Comparison of ENCODE assay signal across 8 cellular contexts in genomic region chr1:37476087-37476452, GRCh38. TPM values are rescaled to one million over a fixed set of nuclear protein-coding genes. Genes with fewer than 3 reads are reported as not detected.
A peak's percentile ranks its signal among the peaks of the same experiment; 100 is the strongest.
DNase-seq lines count a peak whose midpoint lies in the region; ATAC-seq, FAIRE-seq and TF ChIP-seq lines count a peak whose summit lies in the region.

No MANE protein-coding gene starts in this region.

- H3K27me3 ChIP-seq in body of pancreas, result no peaks in the 10 kb centered on the region

- ATAC-seq in A549, result no peak
- ATAC-seq in body of pancreas, result no peak
- no peak for ATAC-seq in mucosa of descending colon
- ATAC-seq in GM19351 (IDR thresholded peaks at IDR 0.05; ENCODE audit: unreplicated experiment), result no peak

- H3K9me3 Mint-ChIP-seq in HFFc6, result no peaks in the 10 kb centered on the region

- POLR2A ChIA-PET in A549 (lab: Yijun Ruan, JAX), result interaction anchor here (0.9 to 3.0 kb wide), 3 partner anchors 11 to 214 kb away, joined by 3 to 20 read pairs (median 5); partner anchors contain the start of gene MEAF6

- H3K4me1 Mint-ChIP-seq in HFFc6 (ENCODE audit: low read depth), result peaks cover 80% of the 10 kb centered on the region

- TF ChIP-seq EP300 in A549 (IDR thresholded peaks at IDR 0.05), result no peak

- WGBS in A549 (ENCODE audit: missing lambda C conversion rate), result 8% methylated on average over 7 of the region's 9 CpGs
- WGBS in body of pancreas, 2 donors, result 32 to 37% methylated on average over 6 to 9 of the region's 9 CpGs

- H3K4me2 ChIP-seq in A549, result peak overlapping the region; percentile 90

- H3K27me3 Mint-ChIP-seq in HFFc6 (ENCODE audit: insufficient read depth), result no peaks in the 10 kb centered on the region; the same call in none of the 2 replicates

- TF ChIP-seq CTCF in A549 (IDR thresholded peaks at IDR 0.05) (no peak), HFFc6 (IDR thresholded peaks at IDR 0.05) (no peak), body of pancreas (IDR thresholded peaks at IDR 0.05) (no peak), mucosa of descending colon (IDR thresholded peaks at IDR 0.05) (no peak)

- peak overlapping the region; percentile 100 for H3K27ac Mint-ChIP-seq in HFFc6

- TF ChIP-seq POLR2A in A549 (IDR thresholded peaks at IDR 0.05; ENCODE audit: low read length) (no peak), body of pancreas (IDR thresholded peaks at IDR 0.05) (no peak)

- DNase-seq in A549 (ENCODE audit: low read depth in 1 of 2, low spot score in 1 of 2) (no peak), HFFc6 (no peak), body of pancreas (peak in 1 of 4 donors; percentile 17), mucosa of descending colon (peak in 1 of 3 donors; percentile 47), NCI-H2196 treated with DMSO at 0.1 percent for 48 hours (lab: John Stamatoyannopoulos, UW; ENCODE audit: unreplicated experiment) (no peak), NCI-H2081 (lab: John Stamatoyannopoulos, UW) (no peak), globus pallidus (ENCODE audit: low spot score) (no peak)

- H3K4me3 ChIP-seq in A549, result peak overlapping the region; percentile 85
- peak overlapping the region in 1 of 2 donors; percentile 46 for H3K4me3 ChIP-seq in body of pancreas
- peak overlapping the region; percentile 93 for H3K4me3 ChIP-seq in mucosa of descending colon

- peak overlapping the region; percentile 89 for H3K4me3 Mint-ChIP-seq in HFFc6

- H3K36me3 Mint-ChIP-seq in HFFc6 (ENCODE audit: low read depth), result peaks cover 12% of the 10 kb centered on the region; the same call in 1 of the 2 replicates

- CTCF ChIA-PET in A549 (lab: Yijun Ruan, JAX), result interaction anchor here (0.9 to 17.9 kb wide), 4 partner anchors 12 to 900 kb away, joined by 3 to 209 read pairs (median 80); partner anchors contain the start of gene MEAF6

- no peak for TF ChIP-seq RAD21 in A549 (conservative IDR thresholded peaks at IDR 0.05 in 1 of 2, IDR thresholded peaks at IDR 0.05 in 1 of 2)

- intact Hi-C loops in body of pancreas (cut with DNase I), result no loop called here
- intact Hi-C loops in mucosa of descending colon (cut with DNase I, micrococcal nuclease), result no loop called here

- H3K9me3 ChIP-seq in A549 (no peaks in the 10 kb centered on the region), body of pancreas (no peaks in the 10 kb centered on the region), mucosa of descending colon (no peaks in the 10 kb centered on the region)

- peaks cover 42% of the 10 kb centered on the region for H3K4me1 ChIP-seq in A549
- H3K4me1 ChIP-seq in body of pancreas, result peaks cover 88% of the 10 kb centered on the region
- H3K4me1 ChIP-seq in mucosa of descending colon (ENCODE audit: low read depth), result peaks cover 70% of the 10 kb centered on the region

- peak overlapping the region; percentile 88 to 100 for H3K27ac ChIP-seq in A549
- H3K27ac ChIP-seq in body of pancreas, result peak overlapping the region; percentile 92 to 97 (median 96)

- H3K36me3 ChIP-seq in body of pancreas (replicated peaks in 1 of 2; ENCODE audit: insufficient read depth in 1 of 2, low read depth in 2 of 2) (peaks cover 6% of the 10 kb centered on the region in 2 donors), mucosa of descending colon (ENCODE audit: low read depth) (peaks cover 8% of the 10 kb centered on the region)

- FAIRE-seq in A549 (lab: Jason Lieb, UNC), result no peak

TF ChIP-seq in A549, 52 proteins besides CTCF, POLR2A, EP300 and RAD21:
- no peak for TF ChIP-seq TP53 (CRISPR knock-in tag; IDR thresholded peaks at IDR 0.05)
- no peak for TF ChIP-seq ZSCAN20 (CRISPR knock-in tag; IDR thresholded peaks at IDR 0.05)
- TF ChIP-seq RNF2 (IDR thresholded peaks at IDR 0.05; ENCODE audit: borderline replicate concordance, low read depth), result no peak
- no peak for TF ChIP-seq RARB (CRISPR knock-in tag; IDR thresholded peaks at IDR 0.05)
- peak in 1 of 2 experiments; percentile 15; a peak in 1 of 5 replicates for TF ChIP-seq JUN (IDR thresholded peaks at IDR 0.05)

RNA-seq across cellular contexts. Expression of gene ZC3H12A, which starts 1.7 kb away (rescaled TPM):
- polyA plus RNA-seq in A549 (2011; rRNA removed), result 23.1 and 23.5 TPM in 2 replicates
- polyA plus RNA-seq in A549 (2012; cell fraction: cytosol; rRNA removed), result 26.7 and 39.4 TPM in 2 replicates
- 101 and 103 TPM in 2 replicates for polyA plus RNA-seq in A549 (2012; cell fraction: nucleus; rRNA removed)
- 11.6 to 16.3 TPM (median 14.7 TPM) in 3 replicates for polyA plus RNA-seq in A549 (2017; fragmentation: RNase III; extraction: RNeasy Plus Mini Kit Qiagen cat#74134 plus additional on column Dnase treatment)
- 36.5 and 49.9 TPM in 2 replicates for polyA minus RNA-seq in A549 (2011; rRNA and poly(A)+ RNA removed)
- total RNA-seq in HFFc6 (2021; fragmentation: NEBNext Ultra II Directional; extraction: Animal tissue kit (Norgen Biotek cat#: 25700)), result 1 to 10 TPM; 5.6 to 7.0 (median 6.3) TPM
- 10 to 100 TPM; 12.2 to 31.6 TPM for total RNA-seq in body of pancreas
- total RNA-seq in mucosa of descending colon, result 10 to 100 TPM; 25.6 to 42.4 (median 25.9) TPM

RNA-seq across cellular contexts. Expression of gene MEAF6, which starts 38.5 kb away (rescaled TPM):
- 45.4 and 47.2 TPM in 2 replicates for polyA plus RNA-seq in A549 (2011; rRNA removed)
- polyA plus RNA-seq in A549 (2012; cell fraction: cytosol; rRNA removed), result 19.4 and 20.5 TPM in 2 replicates
- 9.2 and 17.5 TPM in 2 replicates for polyA plus RNA-seq in A549 (2012; cell fraction: nucleus; rRNA removed)
- 38.5 to 42.5 TPM (median 39.4 TPM) in 3 replicates for polyA plus RNA-seq in A549 (2017; fragmentation: RNase III; extraction: RNeasy Plus Mini Kit Qiagen cat#74134 plus additional on column Dnase treatment)
- polyA minus RNA-seq in A549 (2011; rRNA and poly(A)+ RNA removed), result 9.9 and 11.4 TPM in 2 replicates
- 10 to 100 TPM; 52.6 to 63.8 (median 56.9) TPM for total RNA-seq in HFFc6 (2021; fragmentation: NEBNext Ultra II Directional; extraction: Animal tissue kit (Norgen Biotek cat#: 25700))
- 10 to 100 TPM; 36.3 to 43.5 TPM for total RNA-seq in body of pancreas
- 10 to 100 TPM; 30.2 to 59.5 (median 35.4) TPM for total RNA-seq in mucosa of descending colon
